In the genomic region with DNA sequence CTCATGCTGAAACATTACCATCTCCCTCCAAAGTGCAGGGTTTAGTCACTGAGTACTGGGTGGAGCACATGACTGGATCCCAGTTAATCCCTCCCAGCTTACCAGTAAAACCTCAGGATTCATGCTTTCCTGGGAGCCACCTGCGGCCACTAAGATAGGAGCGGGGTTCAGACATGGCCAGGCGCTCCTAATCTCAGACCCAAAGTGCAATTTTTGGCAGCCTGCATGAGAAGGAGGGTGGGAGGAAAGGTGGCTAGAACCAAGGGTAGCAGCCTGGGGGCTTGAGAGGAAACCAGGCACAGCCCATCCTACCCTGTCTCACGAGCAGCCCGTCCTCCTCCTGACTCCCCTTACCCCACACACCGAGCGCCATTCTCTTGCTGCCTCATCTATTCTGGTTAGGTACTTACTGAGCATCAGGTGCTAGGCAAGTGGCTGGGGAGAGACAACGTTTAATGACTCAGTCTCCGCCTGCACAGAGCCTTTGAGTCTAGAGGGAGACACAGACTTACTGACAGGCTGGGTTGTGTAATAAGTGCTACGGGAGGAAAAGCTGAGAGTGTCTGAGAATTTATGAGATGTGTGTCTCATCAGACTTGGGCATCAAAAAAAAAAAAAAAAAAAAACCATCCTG, we compare ENCODE assay signal across 1 cellular context.
TF ChIP-seq lines count a peak whose summit lies in the region.

No MANE protein-coding gene starts in this region.

TF ChIP-seq in H1, 55 proteins besides CTCF, POLR2A, EP300 and RAD21:
- TF ChIP-seq, protein P1, sequence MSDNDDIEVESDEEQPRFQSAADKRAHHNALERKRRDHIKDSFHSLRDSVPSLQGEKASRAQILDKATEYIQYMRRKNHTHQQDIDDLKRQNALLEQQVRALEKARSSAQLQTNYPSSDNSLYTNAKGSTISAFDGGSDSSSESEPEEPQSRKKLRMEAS (IDR thresholded peaks at IDR 0.05) = no peak
- TF ChIP-seq EZH2 (IDR thresholded peaks at IDR 0.05; ENCODE audit: low read depth, low read length, severe bottlenecking) (no peak), SIN3A (conservative IDR thresholded peaks at IDR 0.05 in 1 of 2, IDR thresholded peaks at IDR 0.05 in 1 of 2; ENCODE audit: low read depth in 1 of 2, low read length in 2 of 2) (no peak), BRCA1 (IDR thresholded peaks at IDR 0.05; ENCODE audit: low read depth, low read length) (no peak), CTBP2 (IDR thresholded peaks at IDR 0.05; ENCODE audit: borderline replicate concordance, insufficient read depth, insufficient read length, low read length) (no peak)
TF ChIP-seq in H1: peak in this region for 0.
